ENCODE assay signal across 16 cellular contexts in the genomic region with DNA sequence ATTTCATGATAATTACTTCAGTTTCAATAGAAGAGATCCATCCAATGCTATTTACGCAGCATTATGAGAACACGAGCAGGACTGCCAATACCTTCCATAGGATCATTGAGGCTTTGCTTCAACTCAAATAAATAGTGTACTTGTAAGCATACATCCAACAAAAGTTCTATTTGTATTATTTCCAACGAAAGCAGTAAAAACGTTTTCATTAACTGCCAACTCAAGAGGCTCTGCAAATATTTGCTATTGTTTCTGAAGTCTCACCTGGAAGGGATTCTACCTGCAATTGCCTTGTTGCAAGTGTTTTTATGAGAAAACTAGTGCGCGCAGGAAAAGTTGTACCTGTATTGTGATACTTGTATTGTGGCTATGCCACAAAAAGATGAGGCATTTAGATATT. TPM values are rescaled to one million over a fixed set of nuclear protein-coding genes. Genes with fewer than 3 reads are reported as not detected.
DNase-seq lines count a peak whose midpoint lies in the region; ATAC-seq and TF ChIP-seq lines count a peak whose summit lies in the region.
"Had no signal": no experiment of that assay in that cellular context is flagged by ENCODE, and none has a peak within 500 bp of the region (broad histone marks: within the 10 kb centered on the region; RNA-seq: fewer than 3 reads in every experiment).

No MANE protein-coding gene starts in this region.

- no peak for TF ChIP-seq CTCF in CD4-positive, alpha-beta T cell (IDR thresholded peaks at IDR 0.05)
- no peak for TF ChIP-seq CTCF in endodermal cell (conservative IDR thresholded peaks at IDR 0.05)
- no peak for TF ChIP-seq CTCF in sigmoid colon (IDR thresholded peaks at IDR 0.05)

- peak overlapping the region; percentile 89 for H3K4me3 ChIP-seq in endodermal cell (ENCODE audit: low read length)
- no peak overlapping the region for H3K4me3 ChIP-seq in sigmoid colon

- no peak overlapping the region for H3K4me3 Mint-ChIP-seq in CD4-positive, alpha-beta T cell
- peak overlapping the region; percentile 76 for H3K4me3 Mint-ChIP-seq in endodermal cell

- no peak overlapping the region for H3K27ac ChIP-seq in CD4-positive, alpha-beta T cell (ENCODE audit: low read depth, low read length)
- H3K27ac ChIP-seq in endodermal cell (ENCODE audit: low read depth, low read length) = no peak overlapping the region
- no peak overlapping the region for H3K27ac ChIP-seq in sigmoid colon

- no peaks in the 10 kb centered on the region for H3K36me3 ChIP-seq in endodermal cell (ENCODE audit: control insufficient read depth, insufficient read depth, low read length)
- H3K36me3 ChIP-seq in sigmoid colon = no peaks in the 10 kb centered on the region
- H3K36me3 ChIP-seq: brain microvascular endothelial cell had no signal

- intact Hi-C loops in CD4-positive, alpha-beta T cell (cut with DNase I, micrococcal nuclease) = no loop called here
- intact Hi-C loops in sigmoid colon (cut with DNase I) = no loop called here

- peak overlapping the region; percentile 93 for H3K27ac Mint-ChIP-seq in CD4-positive, alpha-beta T cell
- no peak overlapping the region for H3K27ac Mint-ChIP-seq in endodermal cell

- H3K27me3 ChIP-seq in CD4-positive, alpha-beta T cell (ENCODE audit: control insufficient read depth, insufficient read depth, low read length) = no peaks in the 10 kb centered on the region
- H3K27me3 ChIP-seq in endodermal cell (ENCODE audit: control insufficient read depth, insufficient read depth, low read length, poor library complexity, severe bottlenecking) (peaks cover 5% of the 10 kb centered on the region), sigmoid colon (no peaks in the 10 kb centered on the region)
- H3K27me3 ChIP-seq: brain microvascular endothelial cell had no signal

- H3K4me1 ChIP-seq in endodermal cell (ENCODE audit: control insufficient read depth, insufficient read depth, low read length) (no peaks in the 10 kb centered on the region), sigmoid colon (peaks cover 0 to 5% (median 2%) of the 10 kb centered on the region in 4 donors)

- no peaks in the 10 kb centered on the region for H3K36me3 Mint-ChIP-seq in CD4-positive, alpha-beta T cell (ENCODE audit: low read depth)
- H3K36me3 Mint-ChIP-seq in endodermal cell (ENCODE audit: low read depth) = no peaks in the 10 kb centered on the region

- CTCF ChIA-PET in CD4-positive, alpha-beta T cell (lab: Charles Lee) = interaction anchor here (1.9 to 2.1 kb wide), 2 partner anchors 9 to 12 kb away, joined by 9 to 13 read pairs; no protein-coding TSS in a partner anchor

- no peak for TF ChIP-seq EP300 in sigmoid colon (IDR thresholded peaks at IDR 0.05)

- no peak for DNase-seq in CD4-positive, alpha-beta T cell
- peak; percentile 18 for DNase-seq in DMS153 treated with DMSO at 0.1 percent for 48 hours (lab: John Stamatoyannopoulos, UW; ENCODE audit: unreplicated experiment)
- DNase-seq in NCI-H345 treated with DMSO at 0.1 percent for 48 hours (lab: John Stamatoyannopoulos, UW; ENCODE audit: unreplicated experiment) = peak; percentile 4
- peak; percentile 4 for DNase-seq in endodermal cell
- no peak for DNase-seq in sigmoid colon
- no peak for DNase-seq in EL
- DNase-seq: activated CD4-positive, alpha-beta memory T cell treated with anti-CD3 and anti-CD28 coated beads for 36 hours; activated naive CD8-positive, alpha-beta T cell treated with anti-CD3 and anti-CD28 coated beads, Interleukin-2, amount 10 ng/mL, durations not matched to agents 7 days and 5 days; activated T-cell treated with anti-CD3 and anti-CD28 coated beads, Interleukin-2, amount 50 U/mL, for 48 hours; brain microvascular endothelial cell; foreskin melanocyte; left cardiac atrium; NCI-H2171 treated with DMSO at 0.1 percent for 48 hours; retina; T-helper 1 cell had no signal

- no peak for ATAC-seq in CD4-positive, alpha-beta T cell (ENCODE audit: poor library complexity)
- no peak for ATAC-seq in GM21390 (IDR thresholded peaks at IDR 0.05; ENCODE audit: unreplicated experiment)

- WGBS in endodermal cell (ENCODE audit: insufficient coverage in 1 of 2, insufficient read length in 1 of 2), 2 experiments = 89 to 93% methylated on average over 4 to 6 of the region's 6 CpGs
- 61 to 74% methylated on average over 6 of the region's 6 CpGs for WGBS in sigmoid colon, 2 donors

- peaks cover 25% of the 10 kb centered on the region for H3K4me1 Mint-ChIP-seq in CD4-positive, alpha-beta T cell (ENCODE audit: low read depth)
- peaks cover 10% of the 10 kb centered on the region for H3K4me1 Mint-ChIP-seq in endodermal cell

- POLR2A ChIA-PET in CD4-positive, alpha-beta T cell (lab: Charles Lee) = interaction anchor here (1.2 to 2.7 kb wide), 7 partner anchors 8 to 85 kb away, joined by 4 to 35 read pairs (median 16); partner anchors contain the start of genes GNPDA1, NDFIP1 and RNF14

- no peak for TF ChIP-seq POLR2A in sigmoid colon (IDR thresholded peaks at IDR 0.05)

- H3K9me3 ChIP-seq in CD4-positive, alpha-beta T cell (ENCODE audit: control insufficient read depth, low read length) = no peaks in the 10 kb centered on the region
- H3K9me3 ChIP-seq in endodermal cell (ENCODE audit: control insufficient read depth, low read length) = peaks cover 7% of the 10 kb centered on the region
- H3K9me3 ChIP-seq in sigmoid colon = no peaks in the 10 kb centered on the region

- H3K9me3 Mint-ChIP-seq in CD4-positive, alpha-beta T cell = no peaks in the 10 kb centered on the region
- peaks cover 5% of the 10 kb centered on the region for H3K9me3 Mint-ChIP-seq in endodermal cell

- H3K27me3 Mint-ChIP-seq in CD4-positive, alpha-beta T cell = no peaks in the 10 kb centered on the region
- peaks cover 13% of the 10 kb centered on the region for H3K27me3 Mint-ChIP-seq in endodermal cell (ENCODE audit: insufficient read depth)
- H3K27me3 Mint-ChIP-seq: activated CD4-positive, alpha-beta memory T cell treated with anti-CD3 and anti-CD28 coated beads for 36 hours; activated naive CD8-positive, alpha-beta T cell treated with anti-CD3 and anti-CD28 coated beads, Interleukin-2, amount 10 ng/mL, durations not matched to agents 7 days and 5 days had no signal

- no peak overlapping the region for H3K9ac ChIP-seq in endodermal cell (ENCODE audit: extremely low read depth, low read length, poor library complexity, severe bottlenecking)

RNA-seq across cellular contexts. Expression of gene GNPDA1, which starts 11.0 kb away (rescaled TPM):
- 1 to 10 TPM; 5.8 to 6.6 TPM for total RNA-seq in CD4-positive, alpha-beta T cell
- 100 to 1,000 TPM in 1 of 2 donors, 10 to 100 TPM in 1; 90.9 to 118 TPM for total RNA-seq in endodermal cell
- polyA plus RNA-seq in endodermal cell (2013, experiment 1 of 2) = 73.3 TPM
- polyA plus RNA-seq in endodermal cell (2013, experiment 2 of 2) = 64.5 TPM
- total RNA-seq in sigmoid colon = 10 to 100 TPM; 23.0 to 58.1 (median 27.7) TPM
- 10 to 100 TPM; 18.6 to 26.6 (median 19.3) TPM for polyA plus RNA-seq in sigmoid colon

RNA-seq across cellular contexts. Expression of gene RNF14, which starts 54.9 kb away (rescaled TPM):
- total RNA-seq in CD4-positive, alpha-beta T cell = 10 to 100 TPM in 1 of 2 experiments, 1 to 10 TPM in 1; 8.9 to 10.7 TPM
- total RNA-seq in endodermal cell = 10 to 100 TPM; 27.5 to 33.0 TPM
- polyA plus RNA-seq in endodermal cell (2013, experiment 1 of 2) = 33.7 TPM
- polyA plus RNA-seq in endodermal cell (2013, experiment 2 of 2) = 31.9 TPM
- total RNA-seq in sigmoid colon = 10 to 100 TPM; 30.7 to 70.1 (median 53.5) TPM
- 10 to 100 TPM; 31.5 to 43.2 (median 42.6) TPM for polyA plus RNA-seq in sigmoid colon

Comparison
In these comparisons a context has a peak if more than half of its experiments do, and no peak if none do; other contexts are left out.
1. DNase-seq: peak in DMS153 treated with DMSO at 0.1 percent for 48 hours (single experiment), NCI-H345 treated with DMSO at 0.1 percent for 48 hours (single experiment) and endodermal cell (single experiment); none in CD4-positive, alpha-beta T cell (0 of 10), sigmoid colon (single experiment) and EL (single experiment).